Comparison of ENCODE assay signal across 8 cellular contexts in the genomic region with DNA sequence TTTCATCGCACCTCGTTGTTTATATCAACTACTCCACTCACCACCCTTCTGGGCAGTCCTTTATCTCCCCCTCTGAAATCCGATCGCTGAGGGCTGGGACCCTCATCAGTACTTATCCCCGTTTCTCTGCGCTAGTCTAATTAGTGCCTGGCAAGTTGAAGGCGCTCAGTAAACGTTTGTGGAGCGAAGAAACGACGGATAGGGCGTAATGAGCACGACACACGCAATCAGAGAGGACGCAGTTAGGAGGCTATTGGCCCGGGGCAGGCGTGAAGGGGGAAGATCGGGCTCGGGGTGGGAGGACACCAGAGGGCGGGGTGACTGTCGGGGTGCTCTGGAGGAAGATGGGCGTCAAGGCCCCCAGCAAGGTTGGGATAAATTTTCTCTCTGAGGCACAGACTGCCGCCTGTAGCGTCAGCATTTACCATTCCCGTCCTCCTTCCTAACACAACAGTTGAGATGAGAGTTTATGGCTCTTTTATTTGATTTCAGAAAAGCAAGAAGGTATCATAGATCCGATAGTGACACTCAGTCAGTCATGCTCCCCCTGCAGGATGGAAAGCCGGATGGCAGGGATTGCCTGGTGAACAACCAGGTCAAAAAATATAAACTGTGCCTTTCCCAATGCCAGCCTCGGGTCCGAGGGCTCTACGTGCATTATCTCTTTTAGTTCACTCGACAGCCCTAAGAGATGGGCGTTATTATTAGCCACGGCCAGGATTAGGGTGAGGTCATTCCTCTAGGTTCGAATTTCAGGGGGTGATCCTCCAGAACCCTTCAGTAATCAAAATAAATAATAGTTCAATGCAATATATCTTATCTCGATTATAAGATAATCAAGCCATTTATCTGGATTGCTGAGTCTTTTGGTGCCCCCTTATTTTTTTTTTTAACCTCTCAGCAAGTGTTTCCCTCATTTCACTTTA. TPM values are rescaled to one million over a fixed set of nuclear protein-coding genes. Genes with fewer than 3 reads are reported as not detected.
DNase-seq lines count a peak whose midpoint lies in the region; TF ChIP-seq lines count a peak whose summit lies in the region.

No MANE protein-coding gene starts in this region.

- no peaks in the 10 kb centered on the region for H3K9me3 Mint-ChIP-seq in CD8-positive, alpha-beta memory T cell
- H3K9me3 Mint-ChIP-seq in T-helper 1 cell treated with Interleukin-12 subunit alpha and Interleukin-12 subunit beta and Interleukin-4 antibody, amounts not matched to agents 30 μg/mL and 1 μg/mL, for 36 hours: no peaks in the 10 kb centered on the region

- peak overlapping the region; percentile 90 to 99 (median 95) for H3K4me3 Mint-ChIP-seq in CD8-positive, alpha-beta memory T cell
- peak overlapping the region; percentile 95 for H3K4me3 Mint-ChIP-seq in T-helper 1 cell treated with Interleukin-12 subunit alpha and Interleukin-12 subunit beta and Interleukin-4 antibody, amounts not matched to agents 30 μg/mL and 1 μg/mL, for 36 hours

- H3K36me3 ChIP-seq in CD8-positive, alpha-beta memory T cell (ENCODE audit: insufficient read depth, low read length): no peaks in the 10 kb centered on the region
- H3K36me3 ChIP-seq in right atrium auricular region: no peaks in the 10 kb centered on the region
- no peaks in the 10 kb centered on the region for H3K36me3 ChIP-seq in uterus

- CTCF ChIA-PET in CD8-positive, alpha-beta memory T cell (lab: Charles Lee): interaction anchor here (0.8 to 2.1 kb wide), 11 partner anchors 20 to 391 kb away, joined by 3 to 24 read pairs (median 5); a partner anchor contains a TSS

- H3K27ac Mint-ChIP-seq in CD8-positive, alpha-beta memory T cell: peak overlapping the region; percentile 94 to 99 (median 98)
- H3K27ac Mint-ChIP-seq in T-helper 1 cell treated with Interleukin-12 subunit alpha and Interleukin-12 subunit beta and Interleukin-4 antibody, amounts not matched to agents 30 μg/mL and 1 μg/mL, for 36 hours: peak overlapping the region; percentile 99

- no peak for TF ChIP-seq POLR2A in uterus (IDR thresholded peaks at IDR 0.05)

- peaks cover 0 to 8% (median 0%) of the 10 kb centered on the region in 3 donors for H3K36me3 Mint-ChIP-seq in CD8-positive, alpha-beta memory T cell
- peaks cover 2% of the 10 kb centered on the region for H3K36me3 Mint-ChIP-seq in T-helper 1 cell treated with Interleukin-12 subunit alpha and Interleukin-12 subunit beta and Interleukin-4 antibody, amounts not matched to agents 30 μg/mL and 1 μg/mL, for 36 hours (ENCODE audit: low read depth)

- no peaks in the 10 kb centered on the region for H3K27me3 Mint-ChIP-seq in CD8-positive, alpha-beta memory T cell
- H3K27me3 Mint-ChIP-seq in T-helper 1 cell treated with Interleukin-12 subunit alpha and Interleukin-12 subunit beta and Interleukin-4 antibody, amounts not matched to agents 30 μg/mL and 1 μg/mL, for 36 hours (ENCODE audit: low read depth): no peaks in the 10 kb centered on the region

- no peaks in the 10 kb centered on the region for H3K27me3 ChIP-seq in CD8-positive, alpha-beta memory T cell (ENCODE audit: insufficient read depth, low read length, poor library complexity, severe bottlenecking)
- H3K27me3 ChIP-seq in right atrium auricular region (no peaks in the 10 kb centered on the region), uterus (no peaks in the 10 kb centered on the region)

- TF ChIP-seq CTCF in right atrium auricular region (IDR thresholded peaks at IDR 0.05) (peak; percentile 74 to 90), uterus (IDR thresholded peaks at IDR 0.05) (peak; percentile 82 to 88 (median 84))

- H3K4me1 ChIP-seq in CD8-positive, alpha-beta memory T cell (ENCODE audit: insufficient read depth, low read length): peaks cover 25% of the 10 kb centered on the region
- peaks cover 0 to 22% of the 10 kb centered on the region in 2 donors for H3K4me1 ChIP-seq in right atrium auricular region
- peaks cover 0 to 2% of the 10 kb centered on the region in 2 donors for H3K4me1 ChIP-seq in uterus

- H3K27ac ChIP-seq in CD8-positive, alpha-beta memory T cell (ENCODE audit: low read depth, low read length): peak overlapping the region; percentile 94
- peak overlapping the region; percentile 96 to 98 for H3K27ac ChIP-seq in right atrium auricular region
- H3K27ac ChIP-seq in uterus: peak overlapping the region; percentile 97

- H3K4me3 ChIP-seq in CD8-positive, alpha-beta memory T cell (ENCODE audit: low read length): peak overlapping the region; percentile 84
- peak overlapping the region; percentile 53 to 71 for H3K4me3 ChIP-seq in right atrium auricular region
- H3K4me3 ChIP-seq in uterus: peak overlapping the region; percentile 58 to 64

- intact Hi-C loops in uterus (cut with DNase I; ENCODE audit: low total_unique reads): no loop called here

- peaks cover 32 to 41% (median 37%) of the 10 kb centered on the region in 3 donors for H3K4me1 Mint-ChIP-seq in CD8-positive, alpha-beta memory T cell
- H3K4me1 Mint-ChIP-seq in T-helper 1 cell treated with Interleukin-12 subunit alpha and Interleukin-12 subunit beta and Interleukin-4 antibody, amounts not matched to agents 30 μg/mL and 1 μg/mL, for 36 hours (ENCODE audit: low read depth): peaks cover 29% of the 10 kb centered on the region

- DNase-seq in CD8-positive, alpha-beta memory T cell: peak; percentile 77 to 93 (median 84)
- DNase-seq in H4 (ENCODE audit: low spot score) (peak; percentile 72), NCI-H146 (lab: John Stamatoyannopoulos, UW) (peak; percentile 63), amniotic stem cell (lab: John Stamatoyannopoulos, UW) (peak; percentile 66), right atrium auricular region (ENCODE audit: low spot score) (peak; percentile 88), putamen (ENCODE audit: low spot score) (peak; percentile 83), uterus (peak; percentile 83 to 89)

- no peaks in the 10 kb centered on the region for H3K9me3 ChIP-seq in CD8-positive, alpha-beta memory T cell (ENCODE audit: low read length)
- H3K9me3 ChIP-seq in right atrium auricular region: no peaks in the 10 kb centered on the region
- H3K9me3 ChIP-seq in uterus: no peaks in the 10 kb centered on the region

- POLR2A ChIA-PET in CD8-positive, alpha-beta memory T cell (lab: Charles Lee): interaction anchor here (1.0 to 2.4 kb wide), 8 partner anchors 9 to 391 kb away, joined by 3 to 139 read pairs (median 11); a partner anchor contains a TSS

RNA-seq across cellular contexts. Expression of a gene that starts 9.5 kb away (rescaled TPM):
- 1 to 10 TPM; 1.9 to 2.3 TPM for total RNA-seq in CD8-positive, alpha-beta memory T cell
- polyA plus RNA-seq in CD8-positive, alpha-beta memory T cell: 1.9 TPM
- total RNA-seq in H4 (2014; rRNA removed; shearing (Covaris generic)): 6.1 and 8.4 TPM in 2 replicates
- total RNA-seq in right atrium auricular region (10 to 100 TPM in 1 of 2 donors, 1 to 10 TPM in 1; 5.5 to 24.1 TPM), uterus (10 to 100 TPM; 19.1 to 33.2 (median 25.7) TPM)

Comparison
In these comparisons a context has a peak if more than half of its experiments do, and no peak if none do; other contexts are left out.
1. Peak in every context shown above with its lines: DNase-seq, H3K4me3 ChIP-seq and H3K27ac ChIP-seq.